Comparison of ENCODE assay signal across 8 cellular contexts in the genomic region with DNA sequence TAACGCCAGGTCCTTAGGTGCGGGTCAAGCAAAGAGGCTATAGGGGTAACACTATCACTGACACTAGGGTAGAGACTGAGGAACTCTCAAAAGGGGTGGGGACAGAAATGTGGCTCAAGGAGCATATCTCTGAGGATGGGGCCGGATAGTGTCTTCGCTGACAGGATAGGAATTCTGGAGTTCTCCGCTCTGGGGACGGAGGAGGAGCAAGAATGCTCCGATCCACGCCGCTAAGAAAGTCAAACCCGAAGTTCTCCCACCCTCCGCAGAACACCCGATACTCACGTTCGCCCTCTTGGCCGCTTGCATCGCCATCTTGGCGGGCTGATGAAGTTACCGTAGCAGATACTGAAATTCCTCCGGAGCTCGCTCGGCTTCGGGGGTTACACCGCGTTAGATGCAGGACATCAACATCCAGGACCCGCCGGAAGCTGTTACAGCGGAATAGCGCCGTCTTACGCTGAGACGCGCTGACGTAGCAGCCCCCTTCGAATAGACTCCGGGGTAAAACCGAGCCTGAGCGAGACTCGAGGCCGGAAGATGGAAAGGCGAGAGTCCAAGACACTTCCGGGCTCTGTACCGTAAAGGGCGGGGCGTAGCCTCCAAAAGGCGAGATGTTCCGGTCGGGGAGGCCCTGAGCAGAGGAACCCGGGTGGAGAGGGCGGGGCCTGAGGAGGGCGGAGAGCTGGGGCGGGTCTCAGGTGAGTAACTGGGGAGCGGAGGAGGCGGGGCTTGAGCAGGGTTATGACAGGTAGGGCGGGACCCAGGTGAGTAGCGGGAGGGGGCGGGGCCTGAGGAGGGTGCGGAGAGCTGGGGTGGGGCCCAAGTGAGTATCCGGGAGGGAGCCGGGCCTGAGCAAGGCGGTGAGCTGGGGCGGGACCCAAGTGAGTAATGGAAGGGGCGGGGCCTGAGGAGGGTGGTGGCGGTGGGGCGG. TPM values are rescaled to one million over a fixed set of nuclear protein-coding genes. Genes with fewer than 3 reads are reported as not detected.
DNase-seq lines count a peak whose midpoint lies in the region; ATAC-seq, FAIRE-seq and TF ChIP-seq lines count a peak whose summit lies in the region.

A gene with protein sequence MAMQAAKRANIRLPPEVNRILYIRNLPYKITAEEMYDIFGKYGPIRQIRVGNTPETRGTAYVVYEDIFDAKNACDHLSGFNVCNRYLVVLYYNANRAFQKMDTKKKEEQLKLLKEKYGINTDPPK (minus strand): TSS at position 412 of the 934 bp plus-strand sequence. CDS start 97 bp downstream, at position 315.

- no peaks in the 10 kb centered on the region for H3K27me3 ChIP-seq in BE2C

- H3K9me3 ChIP-seq in BE2C: no peaks in the 10 kb centered on the region

- H3K4me3 ChIP-seq in BE2C (ENCODE audit: low read depth, low read length): peak within 1 kb of the TSS; percentile 100

- peaks cover 14% of the 10 kb centered on the region for H3K36me3 ChIP-seq in BE2C

- FAIRE-seq in colon (lab: Jason Lieb, UNC): peak; percentile 75

- peak; percentile 98 for DNase-seq in BE2C
- DNase-seq in GM19240 (ENCODE audit: insufficient read length, low spot score): peak; percentile 84
- DNase-seq in NCI-H526 (lab: John Stamatoyannopoulos, UW): peak; percentile 99 to 100
- peak; percentile 100 for DNase-seq in activated CD4-positive, alpha-beta T cell treated with anti-CD3 and anti-CD28 coated beads for 48 hours
- DNase-seq in kidney glomerular epithelial cell (lab: John Stamatoyannopoulos, UW): peak; percentile 97
- DNase-seq in stimulated activated CD4-positive, alpha-beta T cell treated with anti-CD3 and anti-CD28 coated beads, Interleukin-1b, Interleukin-23, amount 100 ng/mL, for 1 hour (ENCODE audit: low read depth in 2 of 2): peak; percentile 99

- H3K4me1 ChIP-seq in BE2C: no peaks in the 10 kb centered on the region

- peak; percentile 90 for ATAC-seq in HG03460 (IDR thresholded peaks at IDR 0.05; ENCODE audit: unreplicated experiment)

- no peak for TF ChIP-seq CTCF in BE2C (IDR thresholded peaks at IDR 0.05; ENCODE audit: low read depth, low read length)

RNA-seq across cellular contexts. Expression of the gene that starts here (rescaled TPM):
- 249 TPM for polyA plus RNA-seq in BE2C (2012; ENCODE audit: insufficient read depth, insufficient read length, low read depth)

Comparison
In these comparisons a context has a peak if more than half of its experiments do, and no peak if none do; other contexts are left out.
1. Peak in every context shown above with its lines: DNase-seq, ATAC-seq and H3K4me3 ChIP-seq.